2 cellular contexts compared by ENCODE assay signal in the genomic region with DNA sequence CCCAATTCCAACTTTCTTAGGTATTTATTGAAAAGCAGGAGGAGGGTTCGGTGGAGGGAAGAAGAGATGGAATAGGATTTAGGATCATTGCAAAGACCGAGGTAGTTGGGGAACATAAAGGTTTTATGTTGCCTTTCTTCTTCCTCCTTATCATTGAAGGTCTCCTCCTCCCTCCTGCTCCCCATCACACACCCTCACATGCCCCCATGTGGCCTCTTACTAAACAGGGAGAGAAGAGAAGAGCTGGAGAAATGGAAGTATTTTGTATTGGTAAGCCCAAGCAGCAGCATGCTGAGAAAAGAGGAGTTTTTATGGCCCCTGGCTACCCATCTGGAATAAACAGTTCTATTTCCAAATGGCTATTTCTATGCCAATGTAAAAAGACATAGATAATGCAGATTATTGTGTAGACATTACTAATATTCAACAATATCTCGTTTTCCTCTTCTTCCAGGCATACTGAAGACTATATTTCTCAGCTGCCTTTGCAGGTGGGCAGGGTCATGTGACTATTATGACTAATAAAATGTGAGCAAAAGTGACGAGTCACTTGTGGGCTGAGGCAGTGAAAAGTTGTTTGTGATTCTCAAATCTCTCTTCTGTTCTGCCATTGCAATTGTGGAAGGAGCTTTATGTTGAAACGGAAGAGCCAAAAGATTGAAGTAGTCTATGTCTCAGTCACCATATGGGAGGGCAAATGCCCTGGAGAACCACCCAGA.
TF ChIP-seq lines count a peak whose summit lies in the region.

No MANE protein-coding gene starts in this region.

TF ChIP-seq in A549, 52 proteins besides CTCF, POLR2A, EP300 and RAD21 (continued from another document):
- TF ChIP-seq EHMT2 (IDR thresholded peaks at IDR 0.05; ENCODE audit: low read depth): no peak

TF ChIP-seq in GM23338, 12 proteins besides CTCF, POLR2A, EP300 and RAD21:
- TF ChIP-seq, protein P1, sequence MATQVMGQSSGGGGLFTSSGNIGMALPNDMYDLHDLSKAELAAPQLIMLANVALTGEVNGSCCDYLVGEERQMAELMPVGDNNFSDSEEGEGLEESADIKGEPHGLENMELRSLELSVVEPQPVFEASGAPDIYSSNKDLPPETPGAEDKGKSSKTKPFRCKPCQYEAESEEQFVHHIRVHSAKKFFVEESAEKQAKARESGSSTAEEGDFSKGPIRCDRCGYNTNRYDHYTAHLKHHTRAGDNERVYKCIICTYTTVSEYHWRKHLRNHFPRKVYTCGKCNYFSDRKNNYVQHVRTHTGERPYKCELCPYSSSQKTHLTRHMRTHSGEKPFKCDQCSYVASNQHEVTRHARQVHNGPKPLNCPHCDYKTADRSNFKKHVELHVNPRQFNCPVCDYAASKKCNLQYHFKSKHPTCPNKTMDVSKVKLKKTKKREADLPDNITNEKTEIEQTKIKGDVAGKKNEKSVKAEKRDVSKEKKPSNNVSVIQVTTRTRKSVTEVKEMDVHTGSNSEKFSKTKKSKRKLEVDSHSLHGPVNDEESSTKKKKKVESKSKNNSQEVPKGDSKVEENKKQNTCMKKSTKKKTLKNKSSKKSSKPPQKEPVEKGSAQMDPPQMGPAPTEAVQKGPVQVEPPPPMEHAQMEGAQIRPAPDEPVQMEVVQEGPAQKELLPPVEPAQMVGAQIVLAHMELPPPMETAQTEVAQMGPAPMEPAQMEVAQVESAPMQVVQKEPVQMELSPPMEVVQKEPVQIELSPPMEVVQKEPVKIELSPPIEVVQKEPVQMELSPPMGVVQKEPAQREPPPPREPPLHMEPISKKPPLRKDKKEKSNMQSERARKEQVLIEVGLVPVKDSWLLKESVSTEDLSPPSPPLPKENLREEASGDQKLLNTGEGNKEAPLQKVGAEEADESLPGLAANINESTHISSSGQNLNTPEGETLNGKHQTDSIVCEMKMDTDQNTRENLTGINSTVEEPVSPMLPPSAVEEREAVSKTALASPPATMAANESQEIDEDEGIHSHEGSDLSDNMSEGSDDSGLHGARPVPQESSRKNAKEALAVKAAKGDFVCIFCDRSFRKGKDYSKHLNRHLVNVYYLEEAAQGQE (IDR thresholded peaks at IDR 0.05; ENCODE audit: unreplicated experiment): no peak
- TF ChIP-seq JUNB (IDR thresholded peaks at IDR 0.05; ENCODE audit: unreplicated experiment): no peak
- TF ChIP-seq ZNF114 (CRISPR knock-in tag; IDR thresholded peaks at IDR 0.05): no peak
- no peak for TF ChIP-seq NANOG (IDR thresholded peaks at IDR 0.05; ENCODE audit: borderline replicate concordance)
- no peak for TF ChIP-seq CREB1 (CRISPR knock-in tag; IDR thresholded peaks at IDR 0.05; ENCODE audit: low read depth)
- TF ChIP-seq STAT1 (IDR thresholded peaks at IDR 0.05; ENCODE audit: unreplicated experiment): no peak
- no peak for TF ChIP-seq ZNF331 (CRISPR knock-in tag; IDR thresholded peaks at IDR 0.05; ENCODE audit: low read depth)
- no peak for TF ChIP-seq ETS1 (IDR thresholded peaks at IDR 0.05)
- TF ChIP-seq EZH2phosphoT487 (IDR thresholded peaks at IDR 0.05; ENCODE audit: unreplicated experiment): no peak
- TF ChIP-seq EZH2 (IDR thresholded peaks at IDR 0.05; ENCODE audit: low read depth, unreplicated experiment): no peak
- TF ChIP-seq POLR2AphosphoS5 (IDR thresholded peaks at IDR 0.05; ENCODE audit: low read depth): no peak
